ENCODE assay signal across 12 cellular contexts in genomic region chr1:27138368-27138767, GRCh38. TPM values are rescaled to one million over a fixed set of nuclear protein-coding genes. Genes with fewer than 3 reads are reported as not detected.
DNase-seq lines count a peak whose midpoint lies in the region; ATAC-seq and TF ChIP-seq lines count a peak whose summit lies in the region.
"Had no signal": no experiment of that assay in that cellular context is flagged by ENCODE, and none has a peak within 500 bp of the region (broad histone marks: within the 10 kb centered on the region; RNA-seq: fewer than 3 reads in every experiment).

No MANE protein-coding gene starts in this region.

- no peak overlapping the region; the same call in 1 of the 2 replicates for H3K14ac ChIP-seq in H9 (ENCODE audit: insufficient read depth, low read length)

- no peak overlapping the region for H3K4ac ChIP-seq in H9 (ENCODE audit: low read depth, low read length)

- WGBS in H9 (ENCODE audit: extremely low coverage, insufficient read length, low lambda C conversion rate) = no CpG with 5 or more reads among the region's 10 CpGs
- WGBS in hepatocyte (ENCODE audit: low lambda C conversion rate, missing lambda C conversion rate) = 83% methylated on average over 10 of the region's 10 CpGs

- H3K4me2 ChIP-seq in H9 (ENCODE audit: insufficient read depth, insufficient read length, low read length) (no peak overlapping the region), hepatocyte (no peak overlapping the region)

- no peak overlapping the region for H2BK20ac ChIP-seq in H9 (ENCODE audit: low read depth, low read length, poor library complexity, severe bottlenecking)

- no peaks in the 10 kb centered on the region for H3K9me3 Mint-ChIP-seq in H9
- H3K9me3 Mint-ChIP-seq in activated CD8-positive, alpha-beta T cell treated with anti-CD3 and anti-CD28 coated beads, Interleukin-2, amount 10 ng/mL, durations not matched to agents 7 days and 5 days (ENCODE audit: insufficient read depth) = no peaks in the 10 kb centered on the region

- ATAC-seq in activated CD8-positive, alpha-beta T cell treated with anti-CD3 and anti-CD28 coated beads, Interleukin-2, amount 10 ng/mL, durations not matched to agents 7 days and 5 days = no peak
- ATAC-seq in HG02571 (IDR thresholded peaks at IDR 0.05; ENCODE audit: unreplicated experiment) = no peak
- ATAC-seq: GM12878, Panc1 had no signal

- no peaks in the 10 kb centered on the region for H3K79me2 ChIP-seq in H9 (ENCODE audit: insufficient read depth, low read length)
- H3K79me2 ChIP-seq in hepatocyte = peaks cover 73% of the 10 kb centered on the region

- H3K36me3 Mint-ChIP-seq in H9 (ENCODE audit: insufficient read depth in 1 of 3, low read depth in 3 of 3) = peaks cover 0 to 8% (median 0%) of the 10 kb centered on the region in 3 experiments; a peak in 2 of 7 replicates
- H3K36me3 Mint-ChIP-seq in activated CD8-positive, alpha-beta T cell treated with anti-CD3 and anti-CD28 coated beads, Interleukin-2, amount 10 ng/mL, durations not matched to agents 7 days and 5 days (ENCODE audit: low read depth) = peaks cover 17% of the 10 kb centered on the region

- no peak overlapping the region for H3K56ac ChIP-seq in H9 (ENCODE audit: insufficient read length, low read depth, low read length)

- H3K4me3 ChIP-seq in hepatocyte = no peak overlapping the region
- H3K4me3 ChIP-seq in skeletal muscle tissue (ENCODE audit: low read length in 3 of 3) = peak overlapping the region in 1 of 3 donors; percentile 41
- no peak overlapping the region for H3K4me3 ChIP-seq in ascending aorta
- H3K4me3 ChIP-seq: coronary artery, gastroesophageal sphincter, GM12878 had no signal

- no peaks in the 10 kb centered on the region for H3K27me3 ChIP-seq in H9 (ENCODE audit: insufficient read depth, low read length)
- H3K27me3 ChIP-seq in hepatocyte = no peaks in the 10 kb centered on the region
- H3K27me3 ChIP-seq in skeletal muscle tissue (ENCODE audit: control insufficient read depth in 3 of 3, insufficient read depth in 3 of 3, low read length in 3 of 3) = no peaks in the 10 kb centered on the region
- no peaks in the 10 kb centered on the region for H3K27me3 ChIP-seq in ascending aorta
- H3K27me3 ChIP-seq: gastroesophageal sphincter had no signal

- no peak overlapping the region for H2BK5ac ChIP-seq in H9 (ENCODE audit: insufficient read length, low read length)

- H3K4me1 ChIP-seq in H9 (ENCODE audit: insufficient read depth, low read length) = peaks cover 17% of the 10 kb centered on the region
- H3K4me1 ChIP-seq in hepatocyte (ENCODE audit: insufficient read depth) = peaks cover 39% of the 10 kb centered on the region
- H3K4me1 ChIP-seq in skeletal muscle tissue (ENCODE audit: control insufficient read depth in 3 of 3, insufficient read depth in 3 of 3, low read length in 3 of 3) = peaks cover 80 to 91% (median 87%) of the 10 kb centered on the region in 3 donors
- H3K4me1 ChIP-seq in ascending aorta = peaks cover 2 to 28% of the 10 kb centered on the region in 2 donors

- no peak overlapping the region; a peak in 1 of 5 replicates for H3K4me3 Mint-ChIP-seq in H9
- H3K4me3 Mint-ChIP-seq in activated CD8-positive, alpha-beta T cell treated with anti-CD3 and anti-CD28 coated beads, Interleukin-2, amount 10 ng/mL, durations not matched to agents 7 days and 5 days = no peak overlapping the region

- H2AFZ ChIP-seq in H9 (ENCODE audit: low read length) = no peak overlapping the region
- H2AFZ ChIP-seq in hepatocyte = no peak overlapping the region

- POLR2A ChIA-PET in activated CD8-positive, alpha-beta T cell treated with anti-CD3 and anti-CD28 coated beads, Interleukin-2, amount 10 ng/mL, durations not matched to agents 7 days and 5 days (lab: Charles Lee) = interaction anchor here (1.1 to 4.6 kb wide), 4 partner anchors 15 to 26 kb away, joined by 3 to 50 read pairs (median 8); partner anchors contain the start of gene SLC9A1

- H3K23me2 ChIP-seq in H9 (ENCODE audit: insufficient read length, low read depth, low read length, poor library complexity, severe bottlenecking) = no peaks in the 10 kb centered on the region

- H2BK12ac ChIP-seq in H9 (ENCODE audit: insufficient read length, low read depth, low read length) = no peak overlapping the region

- H3K27ac ChIP-seq in H9 (ENCODE audit: insufficient read length, low read depth, low read length) = no peak overlapping the region
- peak overlapping the region; percentile 71 for H3K27ac ChIP-seq in hepatocyte
- peak overlapping the region; percentile 82 for H3K27ac ChIP-seq in skeletal muscle tissue (ENCODE audit: low read depth, low read length)
- H3K27ac ChIP-seq in ascending aorta = peak overlapping the region in 1 of 2 donors; percentile 58
- H3K27ac ChIP-seq: KMS-11 had no signal

- peak overlapping the region in 2 of 3 experiments; percentile 34 to 51; a peak in 2 of 7 replicates for H3K27ac Mint-ChIP-seq in H9
- H3K27ac Mint-ChIP-seq in activated CD8-positive, alpha-beta T cell treated with anti-CD3 and anti-CD28 coated beads, Interleukin-2, amount 10 ng/mL, durations not matched to agents 7 days and 5 days = peak overlapping the region; percentile 99

- no peak overlapping the region for H4K5ac ChIP-seq in H9 (ENCODE audit: insufficient read length, low read depth, low read length)

- H3T11ph ChIP-seq in H9 (ENCODE audit: low read length) = no peak overlapping the region

- DNase-seq in H9 (no peak), hepatocyte (ENCODE audit: low spot score) (no peak), NCI-H774 (lab: John Stamatoyannopoulos, UW) (no peak), ascending aorta (ENCODE audit: low spot score in 2 of 2) (no peak)
- no peak for DNase-seq in activated CD8-positive, alpha-beta T cell treated with anti-CD3 and anti-CD28 coated beads, Interleukin-2, amount 10 ng/mL, durations not matched to agents 7 days and 5 days

- no peak overlapping the region for H4K91ac ChIP-seq in H9 (ENCODE audit: insufficient read length, low read depth, low read length)

- no peaks in the 10 kb centered on the region for H3K79me1 ChIP-seq in H9 (ENCODE audit: insufficient read depth, low read depth, low read length, poor library complexity, severe bottlenecking)

- no peak overlapping the region for H2BK15ac ChIP-seq in H9 (ENCODE audit: low read depth, low read length)

- no peak overlapping the region for H3K18ac ChIP-seq in H9 (ENCODE audit: insufficient read length, low read depth, low read length)

- no peak overlapping the region for H4K8ac ChIP-seq in H9 (replicated peaks; ENCODE audit: insufficient read length, low read depth, low read length)

- no peaks in the 10 kb centered on the region for H3K9me2 ChIP-seq in hepatocyte (replicated peaks; ENCODE audit: insufficient read depth)

- no peak overlapping the region for H2AK5ac ChIP-seq in H9 (ENCODE audit: insufficient read length, low read length)

- H3K9me3 ChIP-seq in H9 (ENCODE audit: control insufficient read depth, low read depth, low read length) (no peaks in the 10 kb centered on the region), hepatocyte (ENCODE audit: low read depth) (no peaks in the 10 kb centered on the region), skeletal muscle tissue (ENCODE audit: control insufficient read depth in 3 of 3, low read length in 3 of 3) (no peaks in the 10 kb centered on the region), ascending aorta (no peaks in the 10 kb centered on the region)
- H3K9me3 ChIP-seq: gastroesophageal sphincter had no signal

- H3K27me3 Mint-ChIP-seq in H9 (ENCODE audit: low read depth) = no peaks in the 10 kb centered on the region; the same call in none of the 2 replicates
- H3K27me3 Mint-ChIP-seq in activated CD8-positive, alpha-beta T cell treated with anti-CD3 and anti-CD28 coated beads, Interleukin-2, amount 10 ng/mL, durations not matched to agents 7 days and 5 days (ENCODE audit: low read depth) = no peaks in the 10 kb centered on the region

- no peak overlapping the region for H2BK120ac ChIP-seq in H9 (ENCODE audit: low read depth, low read length, poor library complexity, severe bottlenecking)

- H3K23ac ChIP-seq in H9 (ENCODE audit: insufficient read length, low read depth, low read length) = no peak overlapping the region

- intact Hi-C loops in ascending aorta (cut with DNase I) = no loop called here

- no peaks in the 10 kb centered on the region for H3K36me3 ChIP-seq in hepatocyte (replicated peaks; ENCODE audit: insufficient read depth, low read depth)
- H3K36me3 ChIP-seq in skeletal muscle tissue (ENCODE audit: control insufficient read depth in 3 of 3, insufficient read depth in 3 of 3, low read length in 3 of 3) = no peaks in the 10 kb centered on the region
- no peaks in the 10 kb centered on the region for H3K36me3 ChIP-seq in ascending aorta

- H4K20me1 ChIP-seq in H9 (ENCODE audit: control insufficient read depth, insufficient read depth, insufficient read length) (no peaks in the 10 kb centered on the region), hepatocyte (ENCODE audit: insufficient read depth, poor library complexity, severe bottlenecking) (peaks cover 6% of the 10 kb centered on the region)

- no peak for TF ChIP-seq CTCF in H9 (conservative IDR thresholded peaks at IDR 0.05)
- TF ChIP-seq CTCF in hepatocyte (IDR thresholded peaks at IDR 0.05; ENCODE audit: poor library complexity) = no peak
- no peak for TF ChIP-seq CTCF in ascending aorta (IDR thresholded peaks at IDR 0.05)

- H3K4me1 Mint-ChIP-seq in H9 = peaks cover 49 to 55% of the 10 kb centered on the region in 2 experiments
- peaks cover 66% of the 10 kb centered on the region for H3K4me1 Mint-ChIP-seq in activated CD8-positive, alpha-beta T cell treated with anti-CD3 and anti-CD28 coated beads, Interleukin-2, amount 10 ng/mL, durations not matched to agents 7 days and 5 days (ENCODE audit: low read depth)

- CTCF ChIA-PET in activated CD8-positive, alpha-beta T cell treated with anti-CD3 and anti-CD28 coated beads, Interleukin-2, amount 10 ng/mL, durations not matched to agents 7 days and 5 days (lab: Charles Lee) = interaction anchor here (2.1 to 9.6 kb wide), 3 partner anchors 13 to 93 kb away, joined by 10 to 110 read pairs (median 64); partner anchors contain the start of gene SLC9A1

- H3K9ac ChIP-seq in H9 (ENCODE audit: extremely low read depth, insufficient read length, low read length) (no peak overlapping the region), skeletal muscle tissue (ENCODE audit: low read depth in 1 of 3, low read length in 3 of 3) (peak overlapping the region; percentile 27 to 73 (median 40))
- H3K9ac ChIP-seq: KMS-11 had no signal

RNA-seq across cellular contexts. Expression of gene SLC9A1, which starts 16.6 kb away (rescaled TPM):
- total RNA-seq in H9 (2021) (20.8 and 21.3 TPM in 2 replicates), hepatocyte (9.7 and 13.3 TPM in 2 replicates), skeletal muscle tissue (1.6 TPM), ascending aorta (22.0 TPM)
- total RNA-seq in activated CD8-positive, alpha-beta T cell treated with anti-CD3 and anti-CD28 coated beads, Interleukin-2, amount 10 ng/mL, durations not matched to agents 7 days and 5 days = 10 to 100 TPM; 28.3 to 29.0 TPM
- polyA plus RNA-seq in hepatocyte = 29.8 and 31.3 TPM in 2 replicates
